In the genomic region with DNA sequence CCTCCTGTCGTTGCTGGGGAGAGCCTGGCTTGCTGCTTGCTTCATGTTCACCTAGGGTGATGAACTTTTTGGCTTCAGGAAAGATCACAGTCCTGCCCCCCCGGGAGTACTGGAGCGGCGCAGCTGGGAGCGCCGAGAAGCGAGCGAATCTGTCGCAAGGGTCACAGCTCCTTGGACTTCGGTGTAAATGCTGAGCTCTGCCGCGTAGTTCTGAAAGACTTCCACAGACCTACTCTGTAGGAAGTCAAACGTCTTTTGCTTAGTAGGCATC, we compare ENCODE assay signal across 7 cellular contexts. TPM values are rescaled to one million over a fixed set of nuclear protein-coding genes. Genes with fewer than 3 reads are reported as not detected.
DNase-seq lines count a peak whose midpoint lies in the region; ATAC-seq and TF ChIP-seq lines count a peak whose summit lies in the region.

No MANE protein-coding gene starts in this region.

- H3K9me3 ChIP-seq in GM23248 (ENCODE audit: low read depth), result no peaks in the 10 kb centered on the region
- no peaks in the 10 kb centered on the region for H3K9me3 ChIP-seq in ectodermal cell (ENCODE audit: control insufficient read depth, low read length)
- no peaks in the 10 kb centered on the region for H3K9me3 ChIP-seq in mucosa of rectum (ENCODE audit: control insufficient read depth in 2 of 2, low read length in 2 of 2)

- H3K79me2 ChIP-seq in GM23248 (ENCODE audit: insufficient read depth), result peaks cover 67% of the 10 kb centered on the region

- WGBS in GM23248 (ENCODE audit: low coverage in 1 of 2, low lambda C conversion rate in 2 of 2, missing lambda C conversion rate in 2 of 2), 2 experiments, result 0 to 1% methylated on average over 13 of the region's 13 CpGs
- 1 to 2% methylated on average over 13 of the region's 13 CpGs for WGBS in ectodermal cell, 2 experiments

- DNase-seq in GM23248 (peak; percentile 66), OCI-M1 (lab: John Stamatoyannopoulos, UW) (peak; percentile 64), omental fat pad (ENCODE audit: low spot score) (no peak)

- peaks cover 24% of the 10 kb centered on the region for H3K4me1 ChIP-seq in GM23248 (ENCODE audit: insufficient read depth)
- H3K4me1 ChIP-seq in ectodermal cell (ENCODE audit: control insufficient read depth, insufficient read depth, low read length), result peaks cover 9% of the 10 kb centered on the region
- peaks cover 15 to 20% of the 10 kb centered on the region in 2 donors for H3K4me1 ChIP-seq in mucosa of rectum (ENCODE audit: control insufficient read depth in 2 of 2, insufficient read depth in 2 of 2, low read length in 2 of 2)

- H3K9me2 ChIP-seq in GM23248 (ENCODE audit: insufficient read depth), result no peaks in the 10 kb centered on the region

- H2AFZ ChIP-seq in GM23248, result peak overlapping the region; percentile 90

- peaks cover 18% of the 10 kb centered on the region for H3F3A ChIP-seq in GM23248 (ENCODE audit: insufficient read depth)

- TF ChIP-seq CTCF in omental fat pad (IDR thresholded peaks at IDR 0.05), result no peak

- H4K20me1 ChIP-seq in GM23248 (ENCODE audit: insufficient read depth), result no peaks in the 10 kb centered on the region

- H3K27ac ChIP-seq in GM23248, result peak overlapping the region; percentile 72
- peak overlapping the region; percentile 67 for H3K27ac ChIP-seq in ectodermal cell (ENCODE audit: insufficient read depth, low read depth, low read length, poor library complexity, severe bottlenecking)
- peak overlapping the region; percentile 97 to 98 for H3K27ac ChIP-seq in mucosa of rectum (ENCODE audit: low read depth in 2 of 2, low read length in 2 of 2)

- H3K36me3 ChIP-seq in GM23248 (ENCODE audit: low read depth) (peaks cover 10% of the 10 kb centered on the region; the same call in 1 of the 2 replicates), ectodermal cell (ENCODE audit: control insufficient read depth, insufficient read depth, low read length) (peaks cover 13% of the 10 kb centered on the region), mucosa of rectum (ENCODE audit: control insufficient read depth in 2 of 2, insufficient read depth in 2 of 2, low read length in 2 of 2) (peaks cover 7 to 17% of the 10 kb centered on the region in 2 donors)

- peak overlapping the region; percentile 98 for H3K4me2 ChIP-seq in GM23248 (ENCODE audit: unreplicated experiment)

- H3K9ac ChIP-seq in GM23248 (peak overlapping the region; percentile 92), mucosa of rectum (ENCODE audit: low read depth in 1 of 2, low read length in 2 of 2) (peak overlapping the region; percentile 92 to 98)

- H3K27me3 ChIP-seq in GM23248 (replicated peaks; ENCODE audit: insufficient read depth) (no peaks in the 10 kb centered on the region), ectodermal cell (ENCODE audit: control insufficient read depth, insufficient read depth, low read length, poor library complexity, severe bottlenecking) (no peaks in the 10 kb centered on the region), mucosa of rectum (ENCODE audit: control insufficient read depth in 2 of 2, insufficient read depth in 2 of 2, low read length in 2 of 2) (no peaks in the 10 kb centered on the region)

- ATAC-seq in HG02678 (IDR thresholded peaks at IDR 0.05; ENCODE audit: unreplicated experiment) (no peak), GM19023 (IDR thresholded peaks at IDR 0.05; ENCODE audit: unreplicated experiment) (no peak), omental fat pad (ENCODE audit: low FRiP score) (no peak)

- H3K4me3 ChIP-seq in GM23248 (peak overlapping the region; percentile 96), ectodermal cell (ENCODE audit: insufficient read depth, low read depth, low read length) (peak overlapping the region; percentile 99), mucosa of rectum (ENCODE audit: low read length in 2 of 2) (peak overlapping the region; percentile 87 to 94)

- in situ Hi-C loops in GM23248 (cut with MboI), result no loop called here

RNA-seq across cellular contexts. Expression of a gene that starts 2.7 kb away (rescaled TPM):
- 7.2 and 8.2 TPM in 2 replicates for total RNA-seq in GM23248 (2014; rRNA removed; shearing (Covaris generic))
- polyA plus RNA-seq in GM23248 (2016; fragmentation: Nextera tagmentation; extraction: Ambion mirVana), result 6.5 and 7.2 TPM in 2 replicates
- polyA plus RNA-seq in ectodermal cell (2013, experiment 1 of 4), result 29.8 TPM
- 24.4 TPM for polyA plus RNA-seq in ectodermal cell (2013, experiment 2 of 4)
- polyA plus RNA-seq in ectodermal cell (2013, experiment 3 of 4), result 25.4 TPM
- 23.8 TPM for polyA plus RNA-seq in ectodermal cell (2013, experiment 4 of 4)
- total RNA-seq in omental fat pad, result 10 to 100 TPM; 14.9 to 56.6 (median 20.8) TPM

RNA-seq across cellular contexts. Expression of a gene that starts 10.3 kb away (rescaled TPM):
- total RNA-seq in GM23248 (2014; rRNA removed; shearing (Covaris generic)), result 74.1 and 75.7 TPM in 2 replicates
- polyA plus RNA-seq in GM23248 (2016; fragmentation: Nextera tagmentation; extraction: Ambion mirVana), result 88.6 and 96.7 TPM in 2 replicates
- 48.1 TPM for polyA plus RNA-seq in ectodermal cell (2013, experiment 1 of 4)
- 51.3 TPM for polyA plus RNA-seq in ectodermal cell (2013, experiment 2 of 4)
- polyA plus RNA-seq in ectodermal cell (2013, experiment 3 of 4), result 40.8 TPM
- polyA plus RNA-seq in ectodermal cell (2013, experiment 4 of 4), result 40.6 TPM
- 100 to 1,000 TPM in 1 of 4 donors, 10 to 100 TPM in 3; 40.0 to 398 (median 65.2) TPM for total RNA-seq in omental fat pad
